ENCODE assay signal across 22 cellular contexts in the genomic region with DNA sequence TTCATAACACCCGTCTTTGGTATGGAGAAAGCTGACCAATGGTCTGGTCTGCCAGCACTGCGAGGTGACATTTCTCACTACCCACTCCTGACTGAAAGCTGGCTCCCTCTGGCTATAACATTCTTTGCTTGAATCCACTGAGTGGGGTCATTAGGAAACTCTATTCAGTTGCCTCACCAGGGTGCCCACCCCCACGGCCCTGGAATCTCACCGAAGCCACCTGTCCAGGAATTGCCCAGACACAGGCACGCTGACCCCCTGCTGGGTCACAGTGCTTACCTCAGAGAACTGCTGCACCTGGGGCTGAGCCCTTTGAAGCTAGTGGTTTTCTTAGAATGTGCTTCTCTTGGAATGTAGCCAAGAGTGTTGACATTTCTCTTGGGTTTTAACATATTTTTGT. TPM values are rescaled to one million over a fixed set of nuclear protein-coding genes. Genes with fewer than 3 reads are reported as not detected.
DNase-seq lines count a peak whose midpoint lies in the region; TF ChIP-seq lines count a peak whose summit lies in the region.
"Had no signal": no experiment of that assay in that cellular context is flagged by ENCODE, and none has a peak within 500 bp of the region (broad histone marks: within the 10 kb centered on the region; RNA-seq: fewer than 3 reads in every experiment).

No MANE protein-coding gene starts in this region.

- H3K36me3 ChIP-seq in HEK293 (ENCODE audit: control insufficient read depth in 2 of 2, insufficient read depth in 1 of 2, low read length in 2 of 2) (no peaks in the 10 kb centered on the region), esophagus muscularis mucosa (no peaks in the 10 kb centered on the region), neural progenitor cell (no peaks in the 10 kb centered on the region), suprapubic skin (no peaks in the 10 kb centered on the region), Karpas-422 (ENCODE audit: insufficient read depth, low read length) (no peaks in the 10 kb centered on the region)
- H3K36me3 ChIP-seq: heart right ventricle, MG63, vagina had no signal

- no peak overlapping the region for H3K27ac Mint-ChIP-seq in neural progenitor cell
- H3K27ac Mint-ChIP-seq: activated CD8-positive, alpha-beta T cell treated with anti-CD3 and anti-CD28 coated beads for 36 hours; CD4-positive, CD25-positive, alpha-beta regulatory T cell had no signal

- peaks cover 0 to 14% (median 0%) of the 10 kb centered on the region in 4 donors for H3K27me3 ChIP-seq in esophagus muscularis mucosa
- no peaks in the 10 kb centered on the region for H3K27me3 ChIP-seq in neural progenitor cell
- H3K27me3 ChIP-seq in suprapubic skin, result peaks cover 17% of the 10 kb centered on the region
- no peaks in the 10 kb centered on the region for H3K27me3 ChIP-seq in Karpas-422 (ENCODE audit: low read length)
- H3K27me3 ChIP-seq: MG63, vagina had no signal

- H3K27ac ChIP-seq in HEK293 (ENCODE audit: extremely low read depth, low read depth, low read length) (no peak overlapping the region), esophagus muscularis mucosa (replicated peaks in 1 of 4) (no peak overlapping the region), neural progenitor cell (no peak overlapping the region), suprapubic skin (no peak overlapping the region), Karpas-422 (ENCODE audit: low read length) (no peak overlapping the region)
- H3K27ac ChIP-seq: heart right ventricle, psoas muscle, vagina had no signal

- H3K4me1 ChIP-seq in HEK293 (ENCODE audit: control insufficient read depth, insufficient read depth, low read length), result no peaks in the 10 kb centered on the region
- no peaks in the 10 kb centered on the region for H3K4me1 ChIP-seq in esophagus muscularis mucosa
- H3K4me1 ChIP-seq in neural progenitor cell, result peaks cover 35% of the 10 kb centered on the region
- no peaks in the 10 kb centered on the region for H3K4me1 ChIP-seq in suprapubic skin
- H3K4me1 ChIP-seq in Karpas-422 (ENCODE audit: low read length), result no peaks in the 10 kb centered on the region
- H3K4me1 ChIP-seq: heart right ventricle, psoas muscle, vagina had no signal

- H3K36me3 Mint-ChIP-seq in neural progenitor cell, result peaks cover 1% of the 10 kb centered on the region
- H3K36me3 Mint-ChIP-seq: CD4-positive, CD25-positive, alpha-beta regulatory T cell had no signal

- DNase-seq in NCI-H69 (lab: John Stamatoyannopoulos, UW), result peak; percentile 37
- peak; percentile 83 for DNase-seq in esophagus muscularis mucosa (ENCODE audit: extremely low spot score)
- DNase-seq in neural progenitor cell (ENCODE audit: low spot score), result peak; percentile 29
- DNase-seq in suprapubic skin (ENCODE audit: low spot score in 2 of 2), result no peak
- no peak for DNase-seq in stimulated activated CD4-positive, alpha-beta T cell treated with anti-CD3 and anti-CD28 coated beads, Interleukin-2, amount 100 ng/mL, for 24 hours
- no peak for DNase-seq in Karpas-422
- DNase-seq: activated CD8-positive, alpha-beta T cell treated with anti-CD3 and anti-CD28 coated beads for 36 hours; activated gamma-delta T cell treated with Interleukin-2 at 50 U/mL for 16 hours; caudate nucleus; CD4-positive, CD25-positive, alpha-beta regulatory T cell; dermis blood vessel endothelial cell; DMS 273 treated with DMSO at 0.1 percent for 48 hours; heart right ventricle; kidney; MG63; NCI-H1694 treated with DMSO at 0.1 percent for 48 hours; NCI-H748 treated with DMSO at 0.1 percent for 48 hours; psoas muscle had no signal

- CTCF ChIA-PET in HEK293 (lab: Yijun Ruan, JAX), result interaction anchor here (0.6 to 0.7 kb wide), 2 partner anchors 317 to 337 kb away, joined by 3 to 5 read pairs; no protein-coding TSS in a partner anchor

- H3K79me2 ChIP-seq in neural progenitor cell (ENCODE audit: low read depth) (no peaks in the 10 kb centered on the region), Karpas-422 (ENCODE audit: low read length) (no peaks in the 10 kb centered on the region)

- H2AFZ ChIP-seq in neural progenitor cell (replicated peaks) (no peak overlapping the region), Karpas-422 (ENCODE audit: low read length) (no peak overlapping the region)

- H3K9me3 ChIP-seq in HEK293 (ENCODE audit: control insufficient read depth, insufficient read depth, low read depth, low read length) (no peaks in the 10 kb centered on the region), esophagus muscularis mucosa (no peaks in the 10 kb centered on the region), neural progenitor cell (ENCODE audit: low read depth) (no peaks in the 10 kb centered on the region), suprapubic skin (no peaks in the 10 kb centered on the region), Karpas-422 (ENCODE audit: low read length) (no peaks in the 10 kb centered on the region)
- H3K9me3 ChIP-seq: heart right ventricle, MG63, psoas muscle, vagina had no signal

- TF ChIP-seq POLR2A in esophagus muscularis mucosa (IDR thresholded peaks at IDR 0.05; ENCODE audit: low read depth) (no peak), suprapubic skin (IDR thresholded peaks at IDR 0.05) (no peak)

- intact Hi-C loops in esophagus muscularis mucosa (cut with DNase I), result no loop called here

- H3K9ac ChIP-seq in neural progenitor cell (no peak overlapping the region), Karpas-422 (ENCODE audit: low read length) (no peak overlapping the region)

- no peak overlapping the region for H3K4me3 Mint-ChIP-seq in neural progenitor cell
- H3K4me3 Mint-ChIP-seq: activated CD8-positive, alpha-beta T cell treated with anti-CD3 and anti-CD28 coated beads for 36 hours; CD4-positive, CD25-positive, alpha-beta regulatory T cell had no signal

- WGBS in esophagus muscularis mucosa, result 67% methylated on average over 3 of the region's 5 CpGs
- 78% methylated on average over 5 of the region's 5 CpGs for WGBS in suprapubic skin

- H3F3A ChIP-seq in neural progenitor cell (ENCODE audit: low read depth), result peaks cover 27% of the 10 kb centered on the region

- no peaks in the 10 kb centered on the region for H4K20me1 ChIP-seq in neural progenitor cell (ENCODE audit: low read depth)
- no peaks in the 10 kb centered on the region for H4K20me1 ChIP-seq in Karpas-422 (ENCODE audit: insufficient read depth, low read depth, low read length)

- H3K4me1 Mint-ChIP-seq in neural progenitor cell, result peaks cover 36% of the 10 kb centered on the region
- H3K4me1 Mint-ChIP-seq: CD4-positive, CD25-positive, alpha-beta regulatory T cell had no signal

- H3K9me2 ChIP-seq in Karpas-422 (replicated peaks; ENCODE audit: insufficient read depth, low read length), result no peaks in the 10 kb centered on the region

- H3K4me3 ChIP-seq in HEK293 (ENCODE audit: low read depth, low read length) (no peak overlapping the region), esophagus muscularis mucosa (no peak overlapping the region), neural progenitor cell (no peak overlapping the region), suprapubic skin (no peak overlapping the region), Karpas-422 (ENCODE audit: low read length) (no peak overlapping the region)
- H3K4me3 ChIP-seq: heart right ventricle, lung, MG63, psoas muscle, vagina had no signal

- H3K27me3 Mint-ChIP-seq in neural progenitor cell (ENCODE audit: insufficient read depth, low read depth), result peaks cover 5% of the 10 kb centered on the region

- TF ChIP-seq CTCF in HEK293 (tag by site-specific recombination; IDR thresholded peaks at IDR 0.05), result no peak
- no peak for TF ChIP-seq CTCF in esophagus muscularis mucosa (IDR thresholded peaks at IDR 0.05)
- no peak for TF ChIP-seq CTCF in neural progenitor cell (IDR thresholded peaks at IDR 0.05)
- TF ChIP-seq CTCF in suprapubic skin (IDR thresholded peaks at IDR 0.05), result no peak

- no peak overlapping the region for H3K4me2 ChIP-seq in neural progenitor cell
- no peak overlapping the region for H3K4me2 ChIP-seq in Karpas-422 (ENCODE audit: low read depth, low read length, poor library complexity, severe bottlenecking)

- POLR2A ChIA-PET in HEK293 (lab: Yijun Ruan, JAX), result no interaction called here

- peaks cover 3% of the 10 kb centered on the region for H3K9me3 Mint-ChIP-seq in neural progenitor cell
- H3K9me3 Mint-ChIP-seq: activated CD8-positive, alpha-beta T cell treated with anti-CD3 and anti-CD28 coated beads for 36 hours had no signal

- TF ChIP-seq EP300 in esophagus muscularis mucosa (IDR thresholded peaks at IDR 0.05) (no peak), suprapubic skin (IDR thresholded peaks at IDR 0.05) (no peak)

TF ChIP-seq in HEK293, 187 proteins besides CTCF, POLR2A, EP300 and RAD21 (continues in another document):
- peak; percentile 81 for TF ChIP-seq ZIC2 (tag by site-specific recombination; IDR thresholded peaks at IDR 0.05)
- no peak for TF ChIP-seq ZNF112 (tag by site-specific recombination; IDR thresholded peaks at IDR 0.05)
- no peak for TF ChIP-seq ZNF660 (tag by site-specific recombination; IDR thresholded peaks at IDR 0.05)
- TF ChIP-seq, protein P1, sequence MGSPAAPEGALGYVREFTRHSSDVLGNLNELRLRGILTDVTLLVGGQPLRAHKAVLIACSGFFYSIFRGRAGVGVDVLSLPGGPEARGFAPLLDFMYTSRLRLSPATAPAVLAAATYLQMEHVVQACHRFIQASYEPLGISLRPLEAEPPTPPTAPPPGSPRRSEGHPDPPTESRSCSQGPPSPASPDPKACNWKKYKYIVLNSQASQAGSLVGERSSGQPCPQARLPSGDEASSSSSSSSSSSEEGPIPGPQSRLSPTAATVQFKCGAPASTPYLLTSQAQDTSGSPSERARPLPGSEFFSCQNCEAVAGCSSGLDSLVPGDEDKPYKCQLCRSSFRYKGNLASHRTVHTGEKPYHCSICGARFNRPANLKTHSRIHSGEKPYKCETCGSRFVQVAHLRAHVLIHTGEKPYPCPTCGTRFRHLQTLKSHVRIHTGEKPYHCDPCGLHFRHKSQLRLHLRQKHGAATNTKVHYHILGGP (tag by site-specific recombination; IDR thresholded peaks at IDR 0.05), result peak; percentile 29; the same call in 1 of the 2 replicates
- no peak for TF ChIP-seq ZFP3 (tag by site-specific recombination; IDR thresholded peaks at IDR 0.05; ENCODE audit: low read depth)
- no peak for TF ChIP-seq ZNF549 (tag by site-specific recombination; IDR thresholded peaks at IDR 0.05)
- TF ChIP-seq GLIS1 (tag by site-specific recombination; IDR thresholded peaks at IDR 0.05), result peak; percentile 72
- no peak for TF ChIP-seq MEIS1 (CRISPR knock-in tag; IDR thresholded peaks at IDR 0.05; ENCODE audit: borderline replicate concordance)

RNA-seq across cellular contexts. Expression of a gene that starts 28.6 kb away (rescaled TPM):
- under 1 TPM; 0.06 to 0.99 (median 0.27) TPM for total RNA-seq in esophagus muscularis mucosa
- total RNA-seq in neural progenitor cell (ENCODE audit: low replicate concordance), result 0.11 and 0.28 TPM in 2 replicates
- total RNA-seq in suprapubic skin, result under 1 TPM in 3 of 4 donors, not detected in 1; 0.17 to 0.73 (median 0.32) TPM
- total RNA-seq in Karpas-422 (2014; rRNA removed; shearing (Covaris generic); ENCODE audit: low replicate concordance), result not detected in 2 replicates
- total RNA-seq: activated CD8-positive, alpha-beta T cell treated with anti-CD3 and anti-CD28 coated beads for 36 hours; dermis blood vessel endothelial cell; HepG2 had no signal

Comparison
In these comparisons a context has a peak if more than half of its experiments do, and no peak if none do; other contexts are left out.
1. DNase-seq: peak in NCI-H69 (single experiment), esophagus muscularis mucosa (single experiment) and neural progenitor cell (single experiment); none in suprapubic skin (0 of 2), stimulated activated CD4-positive, alpha-beta T cell treated with anti-CD3 and anti-CD28 coated beads, Interleukin-2, amount 100 ng/mL, for 24 hours (0 of 2) and Karpas-422 (single experiment).